2 cellular contexts compared by ENCODE assay signal in the genomic region with DNA sequence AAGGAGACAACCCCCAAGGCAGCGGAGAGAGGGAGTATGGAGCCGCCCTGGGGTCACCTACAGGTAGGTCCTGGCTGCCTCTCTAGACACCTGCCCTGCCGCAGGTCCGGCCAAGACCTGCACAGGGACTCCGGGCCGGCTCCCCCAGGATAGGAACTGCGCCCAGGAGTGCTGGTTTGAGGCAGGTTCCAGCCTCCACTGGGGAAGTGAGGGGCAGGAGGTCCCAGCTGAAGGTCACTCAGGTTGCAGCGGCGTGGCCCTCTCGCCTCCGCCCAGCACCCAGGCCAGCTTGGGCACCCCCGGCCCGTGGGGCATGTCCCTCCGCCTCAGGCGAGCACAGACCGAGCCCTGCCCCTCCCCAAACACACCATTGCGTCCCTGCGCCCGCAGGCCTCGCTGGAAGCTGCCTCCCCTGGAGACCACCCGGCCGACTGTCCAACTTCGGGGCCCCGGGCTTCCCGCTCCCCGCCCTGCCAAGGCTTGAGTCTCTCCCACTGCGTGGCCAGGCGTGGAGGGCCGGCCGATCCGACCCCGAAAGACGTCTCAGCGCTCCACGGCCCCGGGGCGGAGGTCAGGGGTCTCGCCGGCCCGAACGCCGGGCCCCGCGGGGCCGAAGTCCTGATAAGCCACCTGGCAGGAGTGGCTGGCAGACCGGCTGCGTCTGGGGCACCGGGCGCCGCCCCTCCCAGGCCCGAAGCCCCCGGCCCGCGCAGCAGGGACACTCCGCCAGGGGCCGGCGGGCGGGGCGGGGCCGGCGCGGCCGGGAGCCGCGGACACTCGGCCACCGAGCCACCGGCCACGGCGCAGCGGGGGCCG.
TF ChIP-seq lines count a peak whose summit lies in the region.

No MANE protein-coding gene starts in this region.

TF ChIP-seq in SK-N-SH, 30 proteins besides CTCF, POLR2A, EP300 and RAD21 (continued from another document):
- TF ChIP-seq, protein P1, sequence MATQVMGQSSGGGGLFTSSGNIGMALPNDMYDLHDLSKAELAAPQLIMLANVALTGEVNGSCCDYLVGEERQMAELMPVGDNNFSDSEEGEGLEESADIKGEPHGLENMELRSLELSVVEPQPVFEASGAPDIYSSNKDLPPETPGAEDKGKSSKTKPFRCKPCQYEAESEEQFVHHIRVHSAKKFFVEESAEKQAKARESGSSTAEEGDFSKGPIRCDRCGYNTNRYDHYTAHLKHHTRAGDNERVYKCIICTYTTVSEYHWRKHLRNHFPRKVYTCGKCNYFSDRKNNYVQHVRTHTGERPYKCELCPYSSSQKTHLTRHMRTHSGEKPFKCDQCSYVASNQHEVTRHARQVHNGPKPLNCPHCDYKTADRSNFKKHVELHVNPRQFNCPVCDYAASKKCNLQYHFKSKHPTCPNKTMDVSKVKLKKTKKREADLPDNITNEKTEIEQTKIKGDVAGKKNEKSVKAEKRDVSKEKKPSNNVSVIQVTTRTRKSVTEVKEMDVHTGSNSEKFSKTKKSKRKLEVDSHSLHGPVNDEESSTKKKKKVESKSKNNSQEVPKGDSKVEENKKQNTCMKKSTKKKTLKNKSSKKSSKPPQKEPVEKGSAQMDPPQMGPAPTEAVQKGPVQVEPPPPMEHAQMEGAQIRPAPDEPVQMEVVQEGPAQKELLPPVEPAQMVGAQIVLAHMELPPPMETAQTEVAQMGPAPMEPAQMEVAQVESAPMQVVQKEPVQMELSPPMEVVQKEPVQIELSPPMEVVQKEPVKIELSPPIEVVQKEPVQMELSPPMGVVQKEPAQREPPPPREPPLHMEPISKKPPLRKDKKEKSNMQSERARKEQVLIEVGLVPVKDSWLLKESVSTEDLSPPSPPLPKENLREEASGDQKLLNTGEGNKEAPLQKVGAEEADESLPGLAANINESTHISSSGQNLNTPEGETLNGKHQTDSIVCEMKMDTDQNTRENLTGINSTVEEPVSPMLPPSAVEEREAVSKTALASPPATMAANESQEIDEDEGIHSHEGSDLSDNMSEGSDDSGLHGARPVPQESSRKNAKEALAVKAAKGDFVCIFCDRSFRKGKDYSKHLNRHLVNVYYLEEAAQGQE (IDR thresholded peaks at IDR 0.05; ENCODE audit: low read depth, low read length): no peak
- TF ChIP-seq GABPA (IDR thresholded peaks at IDR 0.05; ENCODE audit: low read depth) (no peak), SMC3 (IDR thresholded peaks at IDR 0.05; ENCODE audit: low read depth, low read length) (no peak), CHD2 (IDR thresholded peaks at IDR 0.05; ENCODE audit: low read length, partially characterized antibody) (no peak), FOXM1 (IDR thresholded peaks at IDR 0.05; ENCODE audit: low read depth) (no peak)
- TF ChIP-seq, protein P2, sequence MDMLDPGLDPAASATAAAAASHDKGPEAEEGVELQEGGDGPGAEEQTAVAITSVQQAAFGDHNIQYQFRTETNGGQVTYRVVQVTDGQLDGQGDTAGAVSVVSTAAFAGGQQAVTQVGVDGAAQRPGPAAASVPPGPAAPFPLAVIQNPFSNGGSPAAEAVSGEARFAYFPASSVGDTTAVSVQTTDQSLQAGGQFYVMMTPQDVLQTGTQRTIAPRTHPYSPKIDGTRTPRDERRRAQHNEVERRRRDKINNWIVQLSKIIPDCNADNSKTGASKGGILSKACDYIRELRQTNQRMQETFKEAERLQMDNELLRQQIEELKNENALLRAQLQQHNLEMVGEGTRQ (IDR thresholded peaks at IDR 0.05; ENCODE audit: borderline replicate concordance, low read depth, low read length): no peak

TF ChIP-seq in SK-N-SH treated with all-trans-retinoic acid at 6 μM for 48 hours, 23 proteins besides CTCF, POLR2A, EP300 and RAD21 (continued from another document):
- TF ChIP-seq RARB (CRISPR knock-in tag; IDR thresholded peaks at IDR 0.05) (no peak), ARNTL (CRISPR knock-in tag; IDR thresholded peaks at IDR 0.05; ENCODE audit: borderline replicate concordance, low read depth) (no peak), ISL1 (CRISPR knock-in tag; IDR thresholded peaks at IDR 0.05) (no peak), CSDC2 (CRISPR knock-in tag; IDR thresholded peaks at IDR 0.05) (no peak), ZNF70 (CRISPR knock-in tag; IDR thresholded peaks at IDR 0.05) (no peak)
